ENCODE assay signal across 1 cellular context in genomic region chr1:107990606-107991005, GRCh38.
TF ChIP-seq lines count a peak whose summit lies in the region.

No MANE protein-coding gene starts in this region.

TF ChIP-seq in HepG2, 621 proteins besides CTCF, POLR2A, EP300 and RAD21 (continued from another document):
- TF ChIP-seq ZBTB40 (IDR thresholded peaks at IDR 0.05) (no peak), ZBTB40 (CRISPR knock-in tag; IDR thresholded peaks at IDR 0.05) (no peak), ZNF782 (CRISPR knock-in tag; IDR thresholded peaks at IDR 0.05; ENCODE audit: borderline replicate concordance) (no peak)
